17 cellular contexts compared by ENCODE assay signal in genomic region chr12:93243382-93243688, GRCh38.
DNase-seq lines count a peak whose midpoint lies in the region; ATAC-seq and TF ChIP-seq lines count a peak whose summit lies in the region.
"Had no signal": no experiment of that assay in that cellular context is flagged by ENCODE, and none has a peak within 500 bp of the region (broad histone marks: within the 10 kb centered on the region; RNA-seq: fewer than 3 reads in every experiment).

No MANE protein-coding gene starts in this region.

- H3K36me3 Mint-ChIP-seq in mesothelial cell of epicardium: peaks cover 4% of the 10 kb centered on the region
- no peaks in the 10 kb centered on the region for H3K36me3 Mint-ChIP-seq in activated CD4-positive, alpha-beta memory T cell treated with anti-CD3 and anti-CD28 coated beads for 36 hours
- H3K36me3 Mint-ChIP-seq: immature natural killer cell had no signal

- H3K4me3 Mint-ChIP-seq in mesothelial cell of epicardium: no peak overlapping the region
- no peak overlapping the region for H3K4me3 Mint-ChIP-seq in activated CD4-positive, alpha-beta memory T cell treated with anti-CD3 and anti-CD28 coated beads for 36 hours
- H3K4me3 Mint-ChIP-seq: immature natural killer cell, memory B cell had no signal

- H3K9me3 Mint-ChIP-seq in mesothelial cell of epicardium: peaks cover 15% of the 10 kb centered on the region
- H3K9me3 Mint-ChIP-seq in activated CD4-positive, alpha-beta memory T cell treated with anti-CD3 and anti-CD28 coated beads for 36 hours: peaks cover 9% of the 10 kb centered on the region

- ATAC-seq in heart right ventricle (peak in 1 of 8 donors; percentile 6), Right ventricle myocardium inferior (no peak), HG03280 (IDR thresholded peaks at IDR 0.05; ENCODE audit: unreplicated experiment) (no peak), HG03571 (IDR thresholded peaks at IDR 0.05; ENCODE audit: unreplicated experiment) (no peak)
- ATAC-seq: PC-3 had no signal

- H3K27me3 ChIP-seq in heart right ventricle: no peaks in the 10 kb centered on the region
- H3K27me3 ChIP-seq: colonic mucosa had no signal

- H3K4me1 ChIP-seq in heart right ventricle: peaks cover 0 to 47% (median 19%) of the 10 kb centered on the region in 9 donors
- H3K4me1 ChIP-seq: colonic mucosa had no signal

- peaks cover 0 to 17% (median 0%) of the 10 kb centered on the region in 11 donors for H3K9me3 ChIP-seq in heart right ventricle
- H3K9me3 ChIP-seq: colonic mucosa had no signal

- peak overlapping the region; percentile 72 for H3K27ac Mint-ChIP-seq in mesothelial cell of epicardium
- no peak overlapping the region for H3K27ac Mint-ChIP-seq in activated CD4-positive, alpha-beta memory T cell treated with anti-CD3 and anti-CD28 coated beads for 36 hours
- H3K27ac Mint-ChIP-seq: immature natural killer cell, memory B cell had no signal

- DNase-seq in heart right ventricle (no peak), Right ventricle myocardium inferior (ENCODE audit: missing footprints) (no peak), mesothelial cell of epicardium (ENCODE audit: low spot score in 2 of 2, unreplicated experiment in 2 of 2) (no peak), hypothalamus (lab: John Stamatoyannopoulos, UW) (no peak)
- DNase-seq in Jurkat, Clone E6-1 (ENCODE audit: low read depth, low spot score): peak; percentile 45
- no peak for DNase-seq in activated CD4-positive, alpha-beta memory T cell treated with anti-CD3 and anti-CD28 coated beads for 36 hours
- DNase-seq: Caco-2; immature natural killer cell; NCI-H187 treated with DMSO at 0.1 percent for 48 hours; NCI-H524 treated with DMSO at 0.1 percent for 48 hours; stimulated activated CD4-positive, alpha-beta T cell treated with anti-CD3 and anti-CD28 coated beads, Interleukin-4, amount 100 ng/mL, for 4 hours; WERI-Rb-1 had no signal

- CTCF ChIA-PET in activated CD4-positive, alpha-beta memory T cell treated with anti-CD3 and anti-CD28 coated beads for 36 hours (lab: Charles Lee): no interaction called here

- TF ChIP-seq CTCF in heart right ventricle (IDR thresholded peaks at IDR 0.05) (no peak), mesothelial cell of epicardium (IDR thresholded peaks at IDR 0.05; ENCODE audit: unreplicated experiment) (no peak)

- peaks cover 23% of the 10 kb centered on the region for H3K4me1 Mint-ChIP-seq in mesothelial cell of epicardium
- peaks cover 24% of the 10 kb centered on the region for H3K4me1 Mint-ChIP-seq in activated CD4-positive, alpha-beta memory T cell treated with anti-CD3 and anti-CD28 coated beads for 36 hours (ENCODE audit: low read depth)

- H3K27me3 Mint-ChIP-seq in mesothelial cell of epicardium (ENCODE audit: low read depth): no peaks in the 10 kb centered on the region
- H3K27me3 Mint-ChIP-seq in activated CD4-positive, alpha-beta memory T cell treated with anti-CD3 and anti-CD28 coated beads for 36 hours: no peaks in the 10 kb centered on the region
- H3K27me3 Mint-ChIP-seq: memory B cell had no signal

- WGBS in heart right ventricle, 2 donors: 74 to 76% methylated on average over 3 of the region's 3 CpGs

- H3K27ac ChIP-seq in heart right ventricle: peak overlapping the region in 6 of 10 donors; percentile 1 to 82 (median 8)
- H3K27ac ChIP-seq: WERI-Rb-1 had no signal

- intact Hi-C loops in heart right ventricle (cut with DNase I): loop anchor here in 1 of 10 donors (5.0 kb wide), 1 partner anchor 54 kb away; no protein-coding TSS in a partner anchor
- intact Hi-C loops in Right ventricle myocardium inferior (cut with DNase I): loop anchor here (5.0 kb wide), 1 partner anchor 66 kb away; no protein-coding TSS in a partner anchor
- intact Hi-C loops in activated CD4-positive, alpha-beta memory T cell treated with anti-CD3 and anti-CD28 coated beads for 36 hours (cut with micrococcal nuclease): loop anchor here (5.0 kb wide), 2 partner anchors 76 to 146 kb away; no protein-coding TSS in a partner anchor

- no peak overlapping the region for H3K4me3 ChIP-seq in heart right ventricle
- no peak overlapping the region for H3K4me3 ChIP-seq in Jurkat, Clone E6-1 (ENCODE audit: low read length)
- H3K4me3 ChIP-seq: colonic mucosa had no signal

- POLR2A ChIA-PET in activated CD4-positive, alpha-beta memory T cell treated with anti-CD3 and anti-CD28 coated beads for 36 hours (lab: Charles Lee): no interaction called here

- H3K36me3 ChIP-seq in heart right ventricle: no peaks in the 10 kb centered on the region
- H3K36me3 ChIP-seq: colonic mucosa, WERI-Rb-1 had no signal
